Comparison of ENCODE assay signal across 8 cellular contexts in the genomic region with DNA sequence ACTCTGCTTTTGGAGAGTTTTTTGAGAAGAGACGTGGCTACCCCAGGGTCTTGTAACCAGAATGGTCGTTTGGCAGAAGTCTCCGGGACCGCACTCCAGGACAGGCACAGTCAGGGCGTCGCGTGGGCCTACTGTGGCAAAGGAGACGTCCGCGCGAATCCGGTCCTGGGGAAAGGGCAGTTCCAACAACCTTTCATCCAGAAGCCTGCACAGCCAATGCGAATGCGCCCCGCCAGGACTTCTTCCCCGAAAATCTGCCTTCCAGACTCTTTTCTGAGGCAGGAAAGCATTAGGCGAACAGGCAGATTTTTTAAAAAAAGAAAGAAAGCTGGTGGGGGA. TPM values are rescaled to one million over a fixed set of nuclear protein-coding genes. Genes with fewer than 3 reads are reported as not detected.
DNase-seq lines count a peak whose midpoint lies in the region; TF ChIP-seq lines count a peak whose summit lies in the region.

No MANE protein-coding gene starts in this region.

- H3K4me1 ChIP-seq in ES-I3 (ENCODE audit: insufficient read depth, low read length) = peaks cover 3% of the 10 kb centered on the region; the same call in 1 of the 2 replicates
- peaks cover 24% of the 10 kb centered on the region for H3K4me1 ChIP-seq in HUES64 (ENCODE audit: insufficient read depth, low read length)
- peaks cover 18 to 48% (median 18%) of the 10 kb centered on the region in 3 donors for H3K4me1 ChIP-seq in esophagus squamous epithelium

- intact Hi-C loops in esophagus squamous epithelium (cut with DNase I) = no loop called here

- H3K9me3 ChIP-seq in ES-I3 (ENCODE audit: control insufficient read depth, insufficient read depth, low read length) (no peaks in the 10 kb centered on the region), HUES64 (ENCODE audit: insufficient read depth, low read depth, low read length) (no peaks in the 10 kb centered on the region), esophagus squamous epithelium (no peaks in the 10 kb centered on the region)

- H3K9me3 Mint-ChIP-seq in progenitor cell of endocrine pancreas (ENCODE audit: low read depth) = no peaks in the 10 kb centered on the region

- H3K27ac Mint-ChIP-seq in progenitor cell of endocrine pancreas = peak overlapping the region; percentile 59

- H3K36me3 ChIP-seq in ES-I3 (ENCODE audit: insufficient read depth, low read length) = no peaks in the 10 kb centered on the region
- no peaks in the 10 kb centered on the region for H3K36me3 ChIP-seq in HUES64 (ENCODE audit: insufficient read depth, low read length)
- H3K36me3 ChIP-seq in esophagus squamous epithelium = no peaks in the 10 kb centered on the region

- no peak for TF ChIP-seq CTCF in esophagus squamous epithelium (IDR thresholded peaks at IDR 0.05)
- no peak for TF ChIP-seq CTCF in progenitor cell of endocrine pancreas (IDR thresholded peaks at IDR 0.05; ENCODE audit: unreplicated experiment)

- no peaks in the 10 kb centered on the region for H3K36me3 Mint-ChIP-seq in progenitor cell of endocrine pancreas (ENCODE audit: insufficient read depth)

- 1% methylated on average over 17 of the region's 17 CpGs for WGBS in HUES64
- WGBS in esophagus squamous epithelium, 2 donors = 2 to 9% methylated on average over 14 to 17 of the region's 17 CpGs

- H3K27ac ChIP-seq in HUES64 (ENCODE audit: low read depth, low read length) (no peak overlapping the region), esophagus squamous epithelium (peak overlapping the region; percentile 19 to 80 (median 64))

- no peak for DNase-seq in esophagus squamous epithelium (lab: John Stamatoyannopoulos, UW)
- no peak for DNase-seq in progenitor cell of endocrine pancreas (ENCODE audit: low spot score, unreplicated experiment)
- no peak for DNase-seq in NCI-H526 treated with DMSO at 0.1 percent for 48 hours (lab: John Stamatoyannopoulos, UW)
- DNase-seq in hippocampal formation (lab: John Stamatoyannopoulos, UW) = no peak
- no peak for DNase-seq in GM03348 (ENCODE audit: low spot score)
- DNase-seq in NCI-H82 treated with DMSO at 0.1 percent for 48 hours (lab: John Stamatoyannopoulos, UW; ENCODE audit: unreplicated experiment) = no peak

- no peak overlapping the region for H3K4me3 Mint-ChIP-seq in progenitor cell of endocrine pancreas (ENCODE audit: low read depth)

- peaks cover 12% of the 10 kb centered on the region for H3K4me1 Mint-ChIP-seq in progenitor cell of endocrine pancreas (ENCODE audit: low read depth)

- no peak for TF ChIP-seq POLR2A in esophagus squamous epithelium (IDR thresholded peaks at IDR 0.05)

- peak overlapping the region; percentile 61; the same call in 1 of the 2 replicates for H3K9ac ChIP-seq in ES-I3 (ENCODE audit: low read depth, low read length)
- peak overlapping the region; percentile 45; the same call in 1 of the 2 replicates for H3K9ac ChIP-seq in HUES64 (ENCODE audit: low read depth, low read length)

- peaks cover 98% of the 10 kb centered on the region for H3K27me3 Mint-ChIP-seq in progenitor cell of endocrine pancreas

- H3K27me3 ChIP-seq in HUES64 (ENCODE audit: insufficient read depth, low read length) (peaks cover 100% of the 10 kb centered on the region), esophagus squamous epithelium (peaks cover 4 to 99% (median 19%) of the 10 kb centered on the region in 4 donors)

- peak overlapping the region; percentile 63 for H3K4me3 ChIP-seq in HUES64 (ENCODE audit: low read length)
- H3K4me3 ChIP-seq in esophagus squamous epithelium = peak overlapping the region; percentile 21 to 70 (median 46)

RNA-seq across cellular contexts. Expression of a gene that starts 2.0 kb away (rescaled TPM):
- 0.25 TPM for polyA plus RNA-seq in HUES64 (2013, experiment 1 of 2)
- 0.25 TPM for polyA plus RNA-seq in HUES64 (2013, experiment 2 of 2)
- total RNA-seq in esophagus squamous epithelium (1 to 10 TPM in 2 of 4 donors, under 1 TPM in 2; 0.47 to 5.3 (median 2.6) TPM), progenitor cell of endocrine pancreas (0.10 TPM in 1 of 2 replicates, not detected in the other)
